ENCODE assay signal across 34 cellular contexts in the genomic region with DNA sequence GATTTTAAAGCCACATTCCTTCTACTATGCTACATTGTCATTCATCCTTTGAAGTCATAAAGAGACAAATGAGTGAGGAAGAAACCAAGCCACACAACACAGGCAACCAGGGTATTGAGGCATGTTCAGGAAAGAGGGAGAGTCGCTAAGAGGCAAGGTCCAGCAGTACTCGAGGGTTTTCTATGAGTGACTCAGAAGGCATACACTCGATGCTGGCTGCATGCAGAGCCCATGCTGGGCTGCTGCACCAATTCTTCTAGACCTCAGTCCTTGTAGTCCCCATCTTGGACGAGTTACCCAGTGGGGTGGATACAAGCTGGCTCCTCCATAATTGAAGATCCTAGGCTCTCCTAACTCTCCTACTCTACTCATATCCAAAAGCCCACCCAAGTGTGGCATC. TPM values are rescaled to one million over a fixed set of nuclear protein-coding genes. Genes with fewer than 3 reads are reported as not detected.
"Had no signal": no experiment of that assay in that cellular context is flagged by ENCODE, and none has a peak within 500 bp of the region (broad histone marks: within the 10 kb centered on the region; RNA-seq: fewer than 3 reads in every experiment).

No MANE protein-coding gene starts in this region.

- H3K27ac ChIP-seq: adrenal gland, body of pancreas, SK-N-MC, WERI-Rb-1 had no signal

- ATAC-seq: activated T-helper 17 cell treated with anti-CD3 and anti-CD28 coated beads, Interleukin-2, amount 50 U/mL, for 72 hours; body of pancreas; Panc1; Right ventricle myocardium inferior; T-cell had no signal

- H3K27me3 ChIP-seq: adrenal gland, body of pancreas had no signal

- H3K4me1 ChIP-seq: body of pancreas had no signal

- H3K9me3 ChIP-seq: adrenal gland, body of pancreas had no signal

- DNase-seq: activated CD4-positive, alpha-beta T cell treated with anti-CD3 and anti-CD28 coated beads for 48 hours; activated CD4-positive, alpha-beta T cell treated with anti-CD3 and anti-CD28 coated beads, Interleukin-2, amount 50 U/mL, for 48 hours; activated gamma-delta T cell; activated naive CD4-positive, alpha-beta T cell treated with anti-CD3 and anti-CD28 coated beads for 36 hours; activated naive CD8-positive, alpha-beta T cell treated with anti-CD3 and anti-CD28 coated beads, Interleukin-2, amount 10 ng/mL, durations not matched to agents 7 days and 5 days; activated T-cell treated with anti-CD3 and anti-CD28 coated beads for 4 hours; activated T-cell treated with anti-CD3 and anti-CD28 coated beads, Interleukin-2, amount 50 U/mL, for 48 hours; adrenal gland; aorta; body of pancreas; central memory CD4-positive, alpha-beta T cell; Kasumi-1; KBM-7; NCI-H1092; NCI-H1417; NCI-H1694; NCI-H2029; NCI-H2107; NCI-H2171 treated with DMSO at 0.1 percent for 48 hours; NCI-H226; NCI-H526; NK-92 treated with Interleukin-12 subunit alpha and Interleukin-12 subunit beta, amount 100 ng/mL, for 24 hours; OCI-M1; RPMI8226; T-cell; T-helper 2 cell; T1000; WERI-Rb-1 had no signal

- H3K36me3 ChIP-seq: adrenal gland had no signal

- H3K4me3 Mint-ChIP-seq: activated naive CD4-positive, alpha-beta T cell treated with anti-CD3 and anti-CD28 coated beads for 36 hours; activated naive CD8-positive, alpha-beta T cell treated with anti-CD3 and anti-CD28 coated beads, Interleukin-2, amount 10 ng/mL, durations not matched to agents 7 days and 5 days; activated T-helper 17 cell treated with anti-CD3 and anti-CD28 coated beads, Interleukin-2, amount 50 U/mL, for 72 hours; T-cell had no signal

- H3K9me3 Mint-ChIP-seq: activated naive CD4-positive, alpha-beta T cell treated with anti-CD3 and anti-CD28 coated beads for 36 hours; activated naive CD8-positive, alpha-beta T cell treated with anti-CD3 and anti-CD28 coated beads, Interleukin-2, amount 10 ng/mL, durations not matched to agents 7 days and 5 days; activated T-helper 17 cell treated with anti-CD3 and anti-CD28 coated beads, Interleukin-2, amount 50 U/mL, for 72 hours; T-cell had no signal

- H3K4me3 ChIP-seq: adrenal gland, body of pancreas, SK-N-MC had no signal

- H3K27me3 Mint-ChIP-seq: activated naive CD8-positive, alpha-beta T cell treated with anti-CD3 and anti-CD28 coated beads, Interleukin-2, amount 10 ng/mL, durations not matched to agents 7 days and 5 days; activated T-helper 17 cell treated with anti-CD3 and anti-CD28 coated beads, Interleukin-2, amount 50 U/mL, for 72 hours; T-cell had no signal

- H3K27ac Mint-ChIP-seq: activated naive CD4-positive, alpha-beta T cell treated with anti-CD3 and anti-CD28 coated beads for 36 hours; activated naive CD8-positive, alpha-beta T cell treated with anti-CD3 and anti-CD28 coated beads, Interleukin-2, amount 10 ng/mL, durations not matched to agents 7 days and 5 days; activated T-helper 17 cell treated with anti-CD3 and anti-CD28 coated beads, Interleukin-2, amount 50 U/mL, for 72 hours; T-cell had no signal

RNA-seq across cellular contexts. Expression of gene OLFML2B, which starts 57.6 kb away (rescaled TPM):
- total RNA-seq: activated T-helper 17 cell treated with anti-CD3 and anti-CD28 coated beads, Interleukin-2, amount 50 U/mL, for 72 hours; bronchial epithelial cell; NCI-H460; T-cell had no signal
